In the genomic region with DNA sequence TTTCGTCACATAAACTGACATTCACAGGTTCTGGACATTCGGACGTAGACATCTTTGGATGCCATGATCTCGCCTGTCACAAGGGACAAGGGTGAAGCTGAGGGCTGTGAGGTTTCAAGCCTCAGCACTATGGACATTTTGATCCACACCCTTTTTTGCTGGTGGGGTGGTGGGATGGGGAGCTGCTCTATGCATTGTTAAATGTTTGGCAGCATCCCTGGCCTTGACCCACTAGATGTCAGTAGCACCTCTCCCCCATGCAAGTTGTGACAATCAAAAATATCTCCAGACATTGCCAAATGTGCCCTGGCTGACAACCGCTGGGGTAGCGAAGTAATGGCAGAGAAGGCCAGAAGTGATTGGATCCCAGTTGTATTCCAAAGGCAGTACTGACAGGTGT, we compare ENCODE assay signal across 20 cellular contexts.
"Had no signal": no experiment of that assay in that cellular context is flagged by ENCODE, and none has a peak within 500 bp of the region (broad histone marks: within the 10 kb centered on the region; RNA-seq: fewer than 3 reads in every experiment).

No MANE protein-coding gene starts in this region.

- H3K9me3 Mint-ChIP-seq: activated naive CD4-positive, alpha-beta T cell treated with anti-CD3 and anti-CD28 coated beads, Interleukin-2, amount 10 ng/mL, durations not matched to agents 7 days and 5 days; activated naive CD8-positive, alpha-beta T cell treated with anti-CD3 and anti-CD28 coated beads, Interleukin-2, amount 50 U/mL, for 24 hours; natural killer cell; stimulated activated naive CD8-positive, alpha-beta T cell treated with anti-CD3 and anti-CD28 coated beads, Interleukin-15, amount 100 ng/mL, for 72 hours had no signal

- H3K9me3 ChIP-seq: ascending aorta, heart left ventricle, neutrophil, pancreas, right lobe of liver, suprapubic skin, transverse colon, uterus had no signal

- H3K4me1 Mint-ChIP-seq: activated naive CD4-positive, alpha-beta T cell treated with anti-CD3 and anti-CD28 coated beads, Interleukin-2, amount 10 ng/mL, durations not matched to agents 7 days and 5 days; natural killer cell; stimulated activated naive CD8-positive, alpha-beta T cell treated with anti-CD3 and anti-CD28 coated beads, Interleukin-15, amount 100 ng/mL, for 72 hours had no signal

- DNase-seq: activated CD4-positive, alpha-beta T cell treated with anti-CD3 and anti-CD28 coated beads, Interleukin-2, amount 10 ng/mL, durations not matched to agents 24 days and 14 days; activated CD8-positive, alpha-beta memory T cell treated with anti-CD3 and anti-CD28 coated beads, Interleukin-2, amount 50 U/mL, for 4 hours; activated naive CD4-positive, alpha-beta T cell treated with anti-CD3 and anti-CD28 coated beads, Interleukin-2, amount 10 ng/mL, durations not matched to agents 7 days and 5 days; activated naive CD8-positive, alpha-beta T cell treated with anti-CD3 and anti-CD28 coated beads, Interleukin-2, amount 50 U/mL, for 24 hours; activated T-cell treated with anti-CD3 and anti-CD28 coated beads, Interleukin-2, amount 50 U/mL, for 4 hours; erythroblast; heart left ventricle; natural killer cell; pancreas; right lobe of liver; small intestine; stimulated activated CD4-positive, alpha-beta T cell treated with anti-CD3 and anti-CD28 coated beads, Interleukin-15, amount 100 ng/mL, for 24 hours; stimulated activated CD4-positive, alpha-beta T cell treated with anti-CD3 and anti-CD28 coated beads, Interleukin-2, amount 100 ng/mL, for 48 hours; stimulated activated naive CD8-positive, alpha-beta T cell treated with anti-CD3 and anti-CD28 coated beads, Interleukin-15, amount 100 ng/mL, for 72 hours; transverse colon; uterus had no signal

- H3K27me3 Mint-ChIP-seq: activated CD4-positive, alpha-beta T cell treated with anti-CD3 and anti-CD28 coated beads, Interleukin-2, amount 10 ng/mL, durations not matched to agents 24 days and 14 days; activated naive CD4-positive, alpha-beta T cell treated with anti-CD3 and anti-CD28 coated beads, Interleukin-2, amount 10 ng/mL, durations not matched to agents 7 days and 5 days had no signal

- H3K27ac Mint-ChIP-seq: activated CD4-positive, alpha-beta T cell treated with anti-CD3 and anti-CD28 coated beads, Interleukin-2, amount 10 ng/mL, durations not matched to agents 24 days and 14 days; activated naive CD4-positive, alpha-beta T cell treated with anti-CD3 and anti-CD28 coated beads, Interleukin-2, amount 10 ng/mL, durations not matched to agents 7 days and 5 days; activated naive CD8-positive, alpha-beta T cell treated with anti-CD3 and anti-CD28 coated beads, Interleukin-2, amount 50 U/mL, for 24 hours; natural killer cell; stimulated activated naive CD8-positive, alpha-beta T cell treated with anti-CD3 and anti-CD28 coated beads, Interleukin-15, amount 100 ng/mL, for 72 hours had no signal

- H3K36me3 ChIP-seq: ascending aorta, heart left ventricle, neutrophil, pancreas, right lobe of liver, suprapubic skin, transverse colon, uterus had no signal

- H3K4me3 Mint-ChIP-seq: activated CD4-positive, alpha-beta T cell treated with anti-CD3 and anti-CD28 coated beads, Interleukin-2, amount 10 ng/mL, durations not matched to agents 24 days and 14 days; activated naive CD4-positive, alpha-beta T cell treated with anti-CD3 and anti-CD28 coated beads, Interleukin-2, amount 10 ng/mL, durations not matched to agents 7 days and 5 days; activated naive CD8-positive, alpha-beta T cell treated with anti-CD3 and anti-CD28 coated beads, Interleukin-2, amount 50 U/mL, for 24 hours; activated T-cell treated with anti-CD3 and anti-CD28 coated beads, Interleukin-2, amount 50 U/mL, for 4 hours; natural killer cell; stimulated activated naive CD8-positive, alpha-beta T cell treated with anti-CD3 and anti-CD28 coated beads, Interleukin-15, amount 100 ng/mL, for 72 hours had no signal

- H3K4me3 ChIP-seq: ascending aorta, coronary artery, heart left ventricle, pancreas, right lobe of liver, suprapubic skin, transverse colon, uterus had no signal

- H3K4me1 ChIP-seq: ascending aorta, heart left ventricle, pancreas, right lobe of liver, suprapubic skin, transverse colon, uterus had no signal

- ATAC-seq: activated naive CD8-positive, alpha-beta T cell treated with anti-CD3 and anti-CD28 coated beads, Interleukin-2, amount 50 U/mL, for 24 hours; activated T-cell treated with anti-CD3 and anti-CD28 coated beads, Interleukin-2, amount 50 U/mL, for 4 hours; heart left ventricle; natural killer cell; pancreas; right lobe of liver; stimulated activated naive CD8-positive, alpha-beta T cell treated with anti-CD3 and anti-CD28 coated beads, Interleukin-15, amount 100 ng/mL, for 72 hours had no signal

- H3K27ac ChIP-seq: ascending aorta, coronary artery, heart left ventricle, neutrophil, pancreas, right lobe of liver, suprapubic skin, transverse colon, uterus had no signal

- H3K36me3 Mint-ChIP-seq: activated naive CD4-positive, alpha-beta T cell treated with anti-CD3 and anti-CD28 coated beads, Interleukin-2, amount 10 ng/mL, durations not matched to agents 7 days and 5 days; natural killer cell had no signal

- H3K27me3 ChIP-seq: ascending aorta, heart left ventricle, pancreas, right lobe of liver, suprapubic skin, transverse colon, uterus had no signal
